10 cellular contexts compared by ENCODE assay signal in the genomic region with DNA sequence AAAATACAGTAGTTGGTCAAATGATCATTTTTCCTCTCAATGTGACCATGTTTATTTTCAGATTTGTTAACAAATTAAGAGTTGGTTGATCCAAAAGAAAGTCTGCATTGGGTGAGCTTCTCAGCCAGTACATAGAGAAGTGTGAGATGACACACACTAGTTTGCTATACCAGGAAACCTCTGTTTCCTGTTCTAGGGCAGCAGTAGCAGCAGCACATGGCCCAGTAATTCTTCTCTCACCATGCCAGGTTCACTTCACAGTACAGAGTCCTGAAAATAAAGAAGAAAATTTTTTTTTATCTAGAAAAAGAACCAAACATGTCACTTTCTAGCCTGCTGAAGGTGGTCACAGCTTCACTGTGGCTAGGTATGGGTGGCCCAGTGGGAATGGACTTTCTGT.
DNase-seq lines count a peak whose midpoint lies in the region; ATAC-seq lines count a peak whose summit lies in the region.
"Had no signal": no experiment of that assay in that cellular context is flagged by ENCODE, and none has a peak within 500 bp of the region (broad histone marks: within the 10 kb centered on the region; RNA-seq: fewer than 3 reads in every experiment).

No MANE protein-coding gene starts in this region.

- peak overlapping the region; percentile 50 for H3K4me3 Mint-ChIP-seq in activated CD4-positive, alpha-beta memory T cell treated with anti-CD3 and anti-CD28 coated beads for 36 hours

- H3K27ac Mint-ChIP-seq in activated CD4-positive, alpha-beta memory T cell treated with anti-CD3 and anti-CD28 coated beads for 36 hours: peak overlapping the region; percentile 88

- peaks cover 23% of the 10 kb centered on the region for H3K4me1 ChIP-seq in mononuclear cell (ENCODE audit: insufficient read depth, low read length)
- H3K4me1 ChIP-seq: HAP-1 had no signal

- ATAC-seq in GM19395 (IDR thresholded peaks at IDR 0.05; ENCODE audit: unreplicated experiment) (peak; percentile 54), HG03097 (IDR thresholded peaks at IDR 0.05; ENCODE audit: low FRiP score, unreplicated experiment) (peak; percentile 70)

- H3K4me3 ChIP-seq in mononuclear cell (ENCODE audit: low read length): peak overlapping the region; percentile 13
- H3K4me3 ChIP-seq: HAP-1 had no signal

- no peaks in the 10 kb centered on the region for H3K9me3 ChIP-seq in mononuclear cell (ENCODE audit: low read depth, low read length)
- H3K9me3 ChIP-seq: HAP-1 had no signal

- DNase-seq in activated CD4-positive, alpha-beta memory T cell treated with anti-CD3 and anti-CD28 coated beads for 36 hours: peak; percentile 49
- no peak for DNase-seq in RPMI8226
- DNase-seq in NCI-H1436 (lab: John Stamatoyannopoulos, UW): no peak
- no peak for DNase-seq in islet precursor cell
- DNase-seq in NCI-H1092 (lab: John Stamatoyannopoulos, UW): no peak
- DNase-seq: Right ventricle myocardium superior had no signal

- no peaks in the 10 kb centered on the region for H3K27me3 Mint-ChIP-seq in activated CD4-positive, alpha-beta memory T cell treated with anti-CD3 and anti-CD28 coated beads for 36 hours

- CTCF ChIA-PET in activated CD4-positive, alpha-beta memory T cell treated with anti-CD3 and anti-CD28 coated beads for 36 hours (lab: Charles Lee): interaction anchor here (0.6 to 2.8 kb wide), 4 partner anchors 10 to 646 kb away, joined by 3 to 14 read pairs (median 5); no protein-coding TSS in a partner anchor

- H3K9me3 Mint-ChIP-seq in activated CD4-positive, alpha-beta memory T cell treated with anti-CD3 and anti-CD28 coated beads for 36 hours: no peaks in the 10 kb centered on the region

- POLR2A ChIA-PET in activated CD4-positive, alpha-beta memory T cell treated with anti-CD3 and anti-CD28 coated beads for 36 hours (lab: Charles Lee): interaction anchor here (1.3 kb wide), 1 partner anchor 607 kb away, joined by 3 read pairs; no protein-coding TSS in a partner anchor

- peaks cover 44% of the 10 kb centered on the region for H3K4me1 Mint-ChIP-seq in activated CD4-positive, alpha-beta memory T cell treated with anti-CD3 and anti-CD28 coated beads for 36 hours (ENCODE audit: low read depth)

- intact Hi-C loops in activated CD4-positive, alpha-beta memory T cell treated with anti-CD3 and anti-CD28 coated beads for 36 hours (cut with micrococcal nuclease): loop anchor here (2.0 to 5.0 kb wide), 2 partner anchors 17 to 38 kb away; no protein-coding TSS in a partner anchor

- H3K36me3 Mint-ChIP-seq in activated CD4-positive, alpha-beta memory T cell treated with anti-CD3 and anti-CD28 coated beads for 36 hours: no peaks in the 10 kb centered on the region

- H3K27me3 ChIP-seq in mononuclear cell (ENCODE audit: insufficient read depth, low read length): no peaks in the 10 kb centered on the region
